In the genomic region with DNA sequence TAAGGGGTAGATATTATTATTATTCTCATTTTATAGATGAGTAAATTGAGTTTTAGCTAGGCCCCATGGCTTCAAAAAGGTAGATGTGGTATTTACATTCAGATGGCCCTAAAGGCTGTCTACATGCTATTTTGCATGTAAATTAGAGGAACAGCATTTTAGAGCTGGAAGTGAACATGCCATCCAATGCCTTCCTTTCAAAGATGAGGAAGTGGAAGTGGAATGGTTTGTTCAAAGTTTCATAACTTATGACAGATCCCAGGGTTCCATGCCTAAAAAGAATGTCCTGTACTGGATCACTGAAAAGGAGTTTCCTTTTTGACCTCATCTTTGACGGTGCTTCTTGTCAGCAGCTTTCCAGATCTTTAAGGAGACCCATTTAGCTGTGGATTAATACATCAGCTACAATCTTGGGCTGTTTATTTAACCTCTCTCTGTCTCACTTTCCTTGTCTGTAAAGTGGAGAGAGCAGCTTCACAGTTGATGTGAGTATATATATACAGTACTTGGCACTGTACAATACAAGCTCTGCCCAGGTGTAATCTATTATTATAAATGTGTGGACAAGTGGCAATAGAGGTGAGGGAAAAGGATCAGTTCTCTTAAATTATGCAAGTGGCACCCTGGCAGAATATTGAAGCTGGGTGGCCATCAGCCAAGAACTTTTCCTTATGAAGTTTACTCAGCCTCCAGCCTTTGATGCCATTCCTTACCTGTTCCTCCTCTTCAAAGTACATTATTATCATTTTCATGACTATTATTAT, we compare ENCODE assay signal across 27 cellular contexts.
"Had no signal": no experiment of that assay in that cellular context is flagged by ENCODE, and none has a peak within 500 bp of the region (broad histone marks: within the 10 kb centered on the region; RNA-seq: fewer than 3 reads in every experiment).

No MANE protein-coding gene starts in this region.

- FAIRE-seq: keratinocyte had no signal

- H3K27ac ChIP-seq: ascending aorta, brain microvascular endothelial cell, coronary artery, dorsolateral prefrontal cortex, gastroesophageal sphincter, hepatocyte, right lobe of liver, testis, uterus, VCaP had no signal

- H3K27me3 ChIP-seq: ascending aorta, brain microvascular endothelial cell, gastroesophageal sphincter, hepatocyte, right lobe of liver, testis, uterus had no signal

- ATAC-seq: gastroesophageal sphincter; left cardiac atrium; left ventricle myocardium superior; right lobe of liver; stimulated activated naive CD8-positive, alpha-beta T cell treated with anti-CD3 and anti-CD28 coated beads, Interleukin-15, Interleukin-2, amounts not matched to agents 100 U/mL and 50 U/mL, for 24 hours had no signal

- H3K4me1 ChIP-seq: ascending aorta, gastroesophageal sphincter, right lobe of liver, testis, uterus had no signal

- H3K4me3 ChIP-seq: ascending aorta, coronary artery, dorsolateral prefrontal cortex, gastroesophageal sphincter, hepatocyte, right lobe of liver, testis, uterus had no signal

- DNase-seq: activated CD4-positive, alpha-beta memory T cell treated with anti-CD3 and anti-CD28 coated beads for 36 hours; activated CD4-positive, alpha-beta T cell treated with anti-CD3 and anti-CD28 coated beads for 4 hours; activated CD8-positive, alpha-beta memory T cell treated with anti-CD3 and anti-CD28 coated beads, Interleukin-2, amount 50 U/mL, for 48 hours; activated gamma-delta T cell; activated naive CD4-positive, alpha-beta T cell treated with anti-CD3 and anti-CD28 coated beads, Interleukin-2, amount 10 ng/mL, durations not matched to agents 7 days and 5 days; activated naive CD8-positive, alpha-beta T cell treated with anti-CD3 and anti-CD28 coated beads, Interleukin-2, amount 10 ng/mL, durations not matched to agents 7 days and 5 days; activated T-cell treated with anti-CD3 and anti-CD28 coated beads, Interleukin-2, amount 50 U/mL, for 24 hours; brain microvascular endothelial cell; dorsolateral prefrontal cortex; effector memory CD4-positive, alpha-beta T cell; left cardiac atrium; left ventricle myocardium superior; right lobe of liver; stimulated activated CD4-positive, alpha-beta T cell treated with anti-CD3 and anti-CD28 coated beads, Interleukin-4, amount 100 ng/mL, for 1 hour; stimulated activated naive CD8-positive, alpha-beta T cell treated with anti-CD3 and anti-CD28 coated beads, Interleukin-15, Interleukin-2, amounts not matched to agents 100 U/mL and 50 U/mL, for 24 hours; T-helper 2 cell; testis; trophoblast cell; uterus had no signal

- H3K36me3 ChIP-seq: ascending aorta, brain microvascular endothelial cell, gastroesophageal sphincter, right lobe of liver, uterus had no signal

- H3K9me3 ChIP-seq: ascending aorta, gastroesophageal sphincter, right lobe of liver, testis, uterus had no signal

- H3K27ac Mint-ChIP-seq: activated CD4-positive, alpha-beta memory T cell treated with anti-CD3 and anti-CD28 coated beads for 36 hours; activated naive CD4-positive, alpha-beta T cell treated with anti-CD3 and anti-CD28 coated beads, Interleukin-2, amount 10 ng/mL, durations not matched to agents 7 days and 5 days; activated naive CD8-positive, alpha-beta T cell treated with anti-CD3 and anti-CD28 coated beads, Interleukin-2, amount 10 ng/mL, durations not matched to agents 7 days and 5 days; activated T-cell treated with anti-CD3 and anti-CD28 coated beads, Interleukin-2, amount 50 U/mL, for 24 hours; nephron; progenitor cell of endocrine pancreas had no signal

- H3K9me3 Mint-ChIP-seq: activated CD4-positive, alpha-beta memory T cell treated with anti-CD3 and anti-CD28 coated beads for 36 hours; activated naive CD4-positive, alpha-beta T cell treated with anti-CD3 and anti-CD28 coated beads, Interleukin-2, amount 10 ng/mL, durations not matched to agents 7 days and 5 days; activated naive CD8-positive, alpha-beta T cell treated with anti-CD3 and anti-CD28 coated beads, Interleukin-2, amount 10 ng/mL, durations not matched to agents 7 days and 5 days; activated T-cell treated with anti-CD3 and anti-CD28 coated beads, Interleukin-2, amount 50 U/mL, for 24 hours; nephron had no signal

- H3K4me1 Mint-ChIP-seq: nephron had no signal

- H3K27me3 Mint-ChIP-seq: progenitor cell of endocrine pancreas had no signal

- H3K4me3 Mint-ChIP-seq: activated CD4-positive, alpha-beta memory T cell treated with anti-CD3 and anti-CD28 coated beads for 36 hours; activated naive CD4-positive, alpha-beta T cell treated with anti-CD3 and anti-CD28 coated beads, Interleukin-2, amount 10 ng/mL, durations not matched to agents 7 days and 5 days; activated naive CD8-positive, alpha-beta T cell treated with anti-CD3 and anti-CD28 coated beads, Interleukin-2, amount 10 ng/mL, durations not matched to agents 7 days and 5 days; activated T-cell treated with anti-CD3 and anti-CD28 coated beads, Interleukin-2, amount 50 U/mL, for 24 hours; nephron had no signal

- H3K36me3 Mint-ChIP-seq: activated CD4-positive, alpha-beta memory T cell treated with anti-CD3 and anti-CD28 coated beads for 36 hours; activated naive CD4-positive, alpha-beta T cell treated with anti-CD3 and anti-CD28 coated beads, Interleukin-2, amount 10 ng/mL, durations not matched to agents 7 days and 5 days; activated naive CD8-positive, alpha-beta T cell treated with anti-CD3 and anti-CD28 coated beads, Interleukin-2, amount 10 ng/mL, durations not matched to agents 7 days and 5 days had no signal
